9 cellular contexts compared by ENCODE assay signal in the genomic region with DNA sequence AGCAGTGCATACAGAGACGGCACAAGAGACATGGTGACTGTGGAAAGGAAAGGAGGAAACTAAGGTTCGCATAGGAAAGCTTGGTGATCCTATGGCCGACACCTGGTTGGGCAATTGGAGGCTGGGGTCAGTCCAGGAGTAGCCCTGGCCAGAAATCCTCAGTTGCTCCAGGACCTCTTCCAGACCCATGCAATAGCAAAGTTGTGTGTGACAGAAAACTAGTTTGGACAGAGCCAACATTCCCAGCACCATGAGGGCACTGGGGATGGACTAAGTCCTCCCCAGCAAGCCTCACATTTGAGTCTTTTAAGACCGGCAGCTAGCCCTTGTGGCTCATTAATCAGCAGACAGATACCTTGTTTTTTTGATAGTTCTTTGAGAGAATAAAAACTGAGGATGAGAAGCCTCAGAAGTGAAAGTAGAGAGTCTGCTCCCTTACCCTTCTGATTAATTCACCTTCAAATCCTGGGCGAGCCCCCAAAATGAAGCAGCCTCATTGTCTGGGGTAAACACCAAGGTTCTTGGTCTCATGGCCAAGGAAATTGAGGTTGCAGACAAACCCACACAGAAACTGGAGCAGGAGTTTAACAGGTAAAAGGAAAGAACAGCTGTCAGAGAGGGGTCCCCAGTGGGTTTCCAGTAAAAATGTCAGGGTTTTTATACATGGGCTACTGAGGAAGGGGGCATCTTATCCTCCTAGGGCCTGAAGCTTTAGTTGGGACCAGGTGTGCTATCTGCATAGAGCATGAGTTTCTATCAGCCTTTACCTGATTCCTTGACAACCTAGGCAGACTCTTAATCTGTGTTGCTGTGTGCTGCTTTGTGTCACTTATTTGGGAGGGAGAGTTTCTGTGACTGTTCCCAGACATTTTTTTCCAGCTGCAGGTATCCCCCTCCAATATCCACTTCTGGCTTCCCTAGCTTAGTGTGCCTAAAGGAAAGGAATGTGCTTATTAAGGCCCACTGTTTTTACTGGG. TPM values are rescaled to one million over a fixed set of nuclear protein-coding genes. Genes with fewer than 3 reads are reported as not detected.
DNase-seq lines count a peak whose midpoint lies in the region; ATAC-seq and TF ChIP-seq lines count a peak whose summit lies in the region.
"Had no signal": no experiment of that assay in that cellular context is flagged by ENCODE, and none has a peak within 500 bp of the region (broad histone marks: within the 10 kb centered on the region; RNA-seq: fewer than 3 reads in every experiment).

No MANE protein-coding gene starts in this region.

- H3K4me1 Mint-ChIP-seq in WTC11 = peaks cover 18% of the 10 kb centered on the region
- peaks cover 21% of the 10 kb centered on the region for H3K4me1 Mint-ChIP-seq in stimulated activated effector memory CD8-positive, alpha-beta T cell treated with anti-CD3 and anti-CD28 coated beads, Interleukin-12 subunit alpha, Interleukin-12 subunit beta, amount 100 ng/mL, for 72 hours

- H3K36me3 Mint-ChIP-seq in WTC11 = peaks cover 87% of the 10 kb centered on the region
- peaks cover 69% of the 10 kb centered on the region for H3K36me3 Mint-ChIP-seq in stimulated activated effector memory CD8-positive, alpha-beta T cell treated with anti-CD3 and anti-CD28 coated beads, Interleukin-12 subunit alpha, Interleukin-12 subunit beta, amount 100 ng/mL, for 72 hours

- DNase-seq in DMS53 (lab: John Stamatoyannopoulos, UW) = peak; percentile 58
- DNase-seq in DMS53 treated with DMSO at 0.1 percent for 48 hours (lab: John Stamatoyannopoulos, UW; ENCODE audit: unreplicated experiment) = no peak
- DNase-seq in WTC11 (ENCODE audit: low spot score) = peak; percentile 30
- DNase-seq in effector CD4-positive, alpha-beta T cell = peak; percentile 47
- peak in 1 of 2 donors; percentile 73 for DNase-seq in stimulated activated effector memory CD8-positive, alpha-beta T cell treated with anti-CD3 and anti-CD28 coated beads, Interleukin-12 subunit alpha, Interleukin-12 subunit beta, amount 100 ng/mL, for 72 hours (ENCODE audit: low spot score in 2 of 2)
- DNase-seq in EL = no peak
- no peak for DNase-seq in SKM-1 treated with dmso at 0.1 percent for 144 hours (lab: John Stamatoyannopoulos, UW; ENCODE audit: unreplicated experiment)
- DNase-seq: SHP77 treated with DMSO at 0.1 percent for 48 hours had no signal

- no peak overlapping the region for H3K4me3 Mint-ChIP-seq in WTC11
- H3K4me3 Mint-ChIP-seq in stimulated activated effector memory CD8-positive, alpha-beta T cell treated with anti-CD3 and anti-CD28 coated beads, Interleukin-12 subunit alpha, Interleukin-12 subunit beta, amount 100 ng/mL, for 72 hours = peak overlapping the region; percentile 6

- peaks cover 13% of the 10 kb centered on the region; the same call in 1 of the 2 replicates for H3K27me3 Mint-ChIP-seq in WTC11 (ENCODE audit: low read depth)

- TF ChIP-seq CTCF in WTC11 (IDR thresholded peaks at IDR 0.05) = no peak

- no peak for ATAC-seq in WTC11
- peak; percentile 55 for ATAC-seq in stimulated activated effector memory CD8-positive, alpha-beta T cell treated with anti-CD3 and anti-CD28 coated beads, Interleukin-12 subunit alpha, Interleukin-12 subunit beta, amount 100 ng/mL, for 72 hours
- no peak for ATAC-seq in GM21526 (IDR thresholded peaks at IDR 0.05; ENCODE audit: low FRiP score, unreplicated experiment)

- CTCF ChIA-PET in WTC11 (lab: Charles Lee) = no interaction called here

- H3K9me3 Mint-ChIP-seq in WTC11 = peaks cover 74% of the 10 kb centered on the region
- peaks cover 13% of the 10 kb centered on the region for H3K9me3 Mint-ChIP-seq in stimulated activated effector memory CD8-positive, alpha-beta T cell treated with anti-CD3 and anti-CD28 coated beads, Interleukin-12 subunit alpha, Interleukin-12 subunit beta, amount 100 ng/mL, for 72 hours

- POLR2A ChIA-PET in WTC11 (lab: Charles Lee) = no interaction called here

- no peak overlapping the region for H3K27ac Mint-ChIP-seq in WTC11
- peak overlapping the region; percentile 80 for H3K27ac Mint-ChIP-seq in stimulated activated effector memory CD8-positive, alpha-beta T cell treated with anti-CD3 and anti-CD28 coated beads, Interleukin-12 subunit alpha, Interleukin-12 subunit beta, amount 100 ng/mL, for 72 hours

TF ChIP-seq in WTC11, 78 proteins besides CTCF, POLR2A, EP300 and RAD21:
- TF ChIP-seq, protein P1, sequence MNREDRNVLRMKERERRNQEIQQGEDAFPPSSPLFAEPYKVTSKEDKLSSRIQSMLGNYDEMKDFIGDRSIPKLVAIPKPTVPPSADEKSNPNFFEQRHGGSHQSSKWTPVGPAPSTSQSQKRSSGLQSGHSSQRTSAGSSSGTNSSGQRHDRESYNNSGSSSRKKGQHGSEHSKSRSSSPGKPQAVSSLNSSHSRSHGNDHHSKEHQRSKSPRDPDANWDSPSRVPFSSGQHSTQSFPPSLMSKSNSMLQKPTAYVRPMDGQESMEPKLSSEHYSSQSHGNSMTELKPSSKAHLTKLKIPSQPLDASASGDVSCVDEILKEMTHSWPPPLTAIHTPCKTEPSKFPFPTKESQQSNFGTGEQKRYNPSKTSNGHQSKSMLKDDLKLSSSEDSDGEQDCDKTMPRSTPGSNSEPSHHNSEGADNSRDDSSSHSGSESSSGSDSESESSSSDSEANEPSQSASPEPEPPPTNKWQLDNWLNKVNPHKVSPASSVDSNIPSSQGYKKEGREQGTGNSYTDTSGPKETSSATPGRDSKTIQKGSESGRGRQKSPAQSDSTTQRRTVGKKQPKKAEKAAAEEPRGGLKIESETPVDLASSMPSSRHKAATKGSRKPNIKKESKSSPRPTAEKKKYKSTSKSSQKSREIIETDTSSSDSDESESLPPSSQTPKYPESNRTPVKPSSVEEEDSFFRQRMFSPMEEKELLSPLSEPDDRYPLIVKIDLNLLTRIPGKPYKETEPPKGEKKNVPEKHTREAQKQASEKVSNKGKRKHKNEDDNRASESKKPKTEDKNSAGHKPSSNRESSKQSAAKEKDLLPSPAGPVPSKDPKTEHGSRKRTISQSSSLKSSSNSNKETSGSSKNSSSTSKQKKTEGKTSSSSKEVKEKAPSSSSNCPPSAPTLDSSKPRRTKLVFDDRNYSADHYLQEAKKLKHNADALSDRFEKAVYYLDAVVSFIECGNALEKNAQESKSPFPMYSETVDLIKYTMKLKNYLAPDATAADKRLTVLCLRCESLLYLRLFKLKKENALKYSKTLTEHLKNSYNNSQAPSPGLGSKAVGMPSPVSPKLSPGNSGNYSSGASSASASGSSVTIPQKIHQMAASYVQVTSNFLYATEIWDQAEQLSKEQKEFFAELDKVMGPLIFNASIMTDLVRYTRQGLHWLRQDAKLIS (CRISPR knock-in tag; IDR thresholded peaks at IDR 0.05; ENCODE audit: borderline replicate concordance) = no peak

RNA-seq across cellular contexts. Expression of a gene that starts 39.1 kb away (rescaled TPM):
- 11.2 to 11.8 TPM (median 11.7 TPM) in 3 replicates for total RNA-seq in WTC11 (2021)

Comparison
In these comparisons a context has a peak if more than half of its experiments do, and no peak if none do; other contexts are left out.
1. DNase-seq: peak in DMS53 (single experiment), WTC11 (single experiment) and effector CD4-positive, alpha-beta T cell (single experiment); none in DMS53 treated with DMSO at 0.1 percent for 48 hours (single experiment), EL (single experiment) and SKM-1 treated with dmso at 0.1 percent for 144 hours (single experiment).